ENCODE assay signal across 10 cellular contexts in the genomic region with DNA sequence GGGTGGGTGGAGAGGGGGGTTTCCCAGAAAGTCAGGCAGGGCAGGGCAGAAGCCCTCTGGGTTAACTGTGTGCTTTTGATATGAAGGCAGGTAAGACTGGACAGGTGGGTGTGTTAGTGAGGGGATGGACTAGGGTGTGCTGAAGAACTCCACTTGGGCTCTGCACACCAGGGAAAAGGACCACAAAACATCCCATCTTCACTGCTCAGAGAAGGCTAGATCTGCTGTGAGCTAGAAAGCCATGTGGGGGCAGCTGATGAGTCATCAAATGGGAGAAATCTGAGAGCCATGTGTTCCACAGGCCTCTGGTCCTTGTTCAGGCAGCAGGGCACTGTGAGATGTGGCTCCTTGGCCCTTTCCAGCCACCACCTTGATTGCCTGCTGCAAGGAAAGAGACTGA. TPM values are rescaled to one million over a fixed set of nuclear protein-coding genes. Genes with fewer than 3 reads are reported as not detected.
"Had no signal": no experiment of that assay in that cellular context is flagged by ENCODE, and none has a peak within 500 bp of the region (broad histone marks: within the 10 kb centered on the region; RNA-seq: fewer than 3 reads in every experiment).

No MANE protein-coding gene starts in this region.

RNA-seq across cellular contexts. Expression of a gene that starts 9.7 kb away (rescaled TPM):
- polyA plus RNA-seq: naive thymus-derived CD4-positive, alpha-beta T cell had no signal

RNA-seq across cellular contexts. Expression of a gene that starts 51.8 kb away (rescaled TPM):
- total RNA-seq: kidney epithelial cell; left colon; left lobe of liver; lower leg skin; lung microvascular endothelial cell; mammary epithelial cell; naive thymus-derived CD8-positive, alpha-beta T cell had no signal
- polyA plus RNA-seq: immature natural killer cell; keratinocyte; mammary epithelial cell; naive thymus-derived CD4-positive, alpha-beta T cell; naive thymus-derived CD8-positive, alpha-beta T cell had no signal
